14 cellular contexts compared by ENCODE assay signal in genomic region chr1:54046671-54047383, GRCh38. TPM values are rescaled to one million over a fixed set of nuclear protein-coding genes. Genes with fewer than 3 reads are reported as not detected.
DNase-seq lines count a peak whose midpoint lies in the region; ATAC-seq and TF ChIP-seq lines count a peak whose summit lies in the region.
"Had no signal": no experiment of that assay in that cellular context is flagged by ENCODE, and none has a peak within 500 bp of the region (broad histone marks: within the 10 kb centered on the region; RNA-seq: fewer than 3 reads in every experiment).

No MANE protein-coding gene starts in this region.

- POLR2A ChIA-PET in CD8-positive, alpha-beta memory T cell (lab: Charles Lee) = no interaction called here

- no peak overlapping the region for H3K4me3 ChIP-seq in CD8-positive, alpha-beta memory T cell (ENCODE audit: low read length)
- H3K4me3 ChIP-seq in adipocyte (ENCODE audit: low read length) = no peak overlapping the region

- peaks cover 15% of the 10 kb centered on the region for H3K36me3 ChIP-seq in CD8-positive, alpha-beta memory T cell (ENCODE audit: insufficient read depth, low read length)
- H3K36me3 ChIP-seq in adipocyte (ENCODE audit: control insufficient read depth, insufficient read depth, low read length, severe bottlenecking) = peaks cover 23% of the 10 kb centered on the region

- CTCF ChIA-PET in CD8-positive, alpha-beta memory T cell (lab: Charles Lee) = no interaction called here

- no peak for TF ChIP-seq CTCF in mesothelial cell of epicardium (IDR thresholded peaks at IDR 0.05; ENCODE audit: unreplicated experiment)

- H3K4me1 ChIP-seq in CD8-positive, alpha-beta memory T cell (ENCODE audit: insufficient read depth, low read length) = peaks cover 38% of the 10 kb centered on the region
- H3K4me1 ChIP-seq in adipocyte (ENCODE audit: control insufficient read depth, insufficient read depth, low read length) = peaks cover 25% of the 10 kb centered on the region

- H3K9me3 Mint-ChIP-seq in CD8-positive, alpha-beta memory T cell = no peaks in the 10 kb centered on the region
- H3K9me3 Mint-ChIP-seq in mesothelial cell of epicardium = no peaks in the 10 kb centered on the region
- H3K9me3 Mint-ChIP-seq: activated CD4-positive, alpha-beta memory T cell treated with anti-CD3 and anti-CD28 coated beads, Interleukin-2, amount 10 ng/mL, durations not matched to agents 7 days and 5 days had no signal

- H3K27ac Mint-ChIP-seq in CD8-positive, alpha-beta memory T cell = peak overlapping the region in 6 of 8 donors; percentile 3 to 66 (median 28)
- H3K27ac Mint-ChIP-seq in mesothelial cell of epicardium = peak overlapping the region; percentile 49
- H3K27ac Mint-ChIP-seq: activated CD4-positive, alpha-beta memory T cell treated with anti-CD3 and anti-CD28 coated beads, Interleukin-2, amount 10 ng/mL, durations not matched to agents 7 days and 5 days had no signal

- peaks cover 0 to 56% (median 2%) of the 10 kb centered on the region in 3 donors for H3K36me3 Mint-ChIP-seq in CD8-positive, alpha-beta memory T cell
- peaks cover 5% of the 10 kb centered on the region for H3K36me3 Mint-ChIP-seq in mesothelial cell of epicardium

- DNase-seq in CD8-positive, alpha-beta memory T cell = no peak
- peak; percentile 40 for DNase-seq in NCI-H2029 (lab: John Stamatoyannopoulos, UW)
- peak; percentile 66 for DNase-seq in adipocyte (ENCODE audit: low read depth)
- DNase-seq in mesothelial cell of epicardium (ENCODE audit: low spot score in 2 of 2, unreplicated experiment in 2 of 2) = no peak
- DNase-seq in stimulated activated CD4-positive, alpha-beta T cell treated with anti-CD3 and anti-CD28 coated beads, Interleukin-15, amount 100 ng/mL, for 24 hours = no peak
- DNase-seq in Kasumi-1 (lab: John Stamatoyannopoulos, UW) = no peak
- DNase-seq: activated CD4-positive, alpha-beta memory T cell treated with anti-CD3 and anti-CD28 coated beads, Interleukin-2, amount 10 ng/mL, durations not matched to agents 7 days and 5 days; effector CD4-positive, alpha-beta T cell; NCI-H1436; T-helper 2 cell had no signal

- ATAC-seq in GM19455 (IDR thresholded peaks at IDR 0.05; ENCODE audit: unreplicated experiment) (no peak), HG02763 (IDR thresholded peaks at IDR 0.05; ENCODE audit: unreplicated experiment) (no peak)
- ATAC-seq: left lobe of liver had no signal

- no peaks in the 10 kb centered on the region for H3K9me3 ChIP-seq in CD8-positive, alpha-beta memory T cell (ENCODE audit: low read length)
- H3K9me3 ChIP-seq in adipocyte (ENCODE audit: control insufficient read depth, low read length) = no peaks in the 10 kb centered on the region

- H3K27me3 Mint-ChIP-seq in CD8-positive, alpha-beta memory T cell = no peaks in the 10 kb centered on the region
- no peaks in the 10 kb centered on the region for H3K27me3 Mint-ChIP-seq in mesothelial cell of epicardium (ENCODE audit: low read depth)
- H3K27me3 Mint-ChIP-seq: activated CD4-positive, alpha-beta memory T cell treated with anti-CD3 and anti-CD28 coated beads, Interleukin-2, amount 10 ng/mL, durations not matched to agents 7 days and 5 days had no signal

- H3K27me3 ChIP-seq in CD8-positive, alpha-beta memory T cell (ENCODE audit: insufficient read depth, low read length, poor library complexity, severe bottlenecking) = no peaks in the 10 kb centered on the region
- H3K27me3 ChIP-seq in adipocyte (replicated peaks; ENCODE audit: control insufficient read depth, insufficient read depth, low read length) = no peaks in the 10 kb centered on the region

- peak overlapping the region in 2 of 7 donors; percentile 14 to 39 for H3K4me3 Mint-ChIP-seq in CD8-positive, alpha-beta memory T cell
- H3K4me3 Mint-ChIP-seq in mesothelial cell of epicardium = no peak overlapping the region
- H3K4me3 Mint-ChIP-seq: activated CD4-positive, alpha-beta memory T cell treated with anti-CD3 and anti-CD28 coated beads, Interleukin-2, amount 10 ng/mL, durations not matched to agents 7 days and 5 days had no signal

- peaks cover 45 to 63% (median 53%) of the 10 kb centered on the region in 3 donors for H3K4me1 Mint-ChIP-seq in CD8-positive, alpha-beta memory T cell
- H3K4me1 Mint-ChIP-seq in mesothelial cell of epicardium = peaks cover 7% of the 10 kb centered on the region

- no peak overlapping the region for H3K27ac ChIP-seq in CD8-positive, alpha-beta memory T cell (ENCODE audit: low read depth, low read length)

- no peak overlapping the region for H3K9ac ChIP-seq in adipocyte (ENCODE audit: low read length)

RNA-seq across cellular contexts. Expression of gene TMEM59, which starts 6.2 kb away (rescaled TPM):
- 100 to 1,000 TPM; 140 to 149 TPM for total RNA-seq in CD8-positive, alpha-beta memory T cell
- 580 TPM for polyA plus RNA-seq in CD8-positive, alpha-beta memory T cell
- total RNA-seq in mesothelial cell of epicardium = 211 to 225 TPM (median 223 TPM) in 3 replicates

RNA-seq across cellular contexts. Expression of gene TCEANC2, which starts 6.6 kb away (rescaled TPM):
- total RNA-seq in CD8-positive, alpha-beta memory T cell = 10 to 100 TPM; 10.9 to 11.4 TPM
- 6.1 TPM for polyA plus RNA-seq in CD8-positive, alpha-beta memory T cell
- total RNA-seq in mesothelial cell of epicardium = 6.8 to 9.2 TPM (median 7.8 TPM) in 3 replicates

RNA-seq across cellular contexts. Expression of gene LDLRAD1, which starts 28.8 kb away (rescaled TPM):
- not detected for total RNA-seq in CD8-positive, alpha-beta memory T cell
- not detected for polyA plus RNA-seq in CD8-positive, alpha-beta memory T cell
- total RNA-seq in mesothelial cell of epicardium = not detected in 3 replicates
- total RNA-seq: activated CD4-positive, alpha-beta memory T cell treated with anti-CD3 and anti-CD28 coated beads, Interleukin-2, amount 10 ng/mL, durations not matched to agents 7 days and 5 days; omental fat pad had no signal

Comparison
In these comparisons a context has a peak if more than half of its experiments do, and no peak if none do; other contexts are left out.
1. DNase-seq: peak in NCI-H2029 (single experiment) and adipocyte (single experiment); none in CD8-positive, alpha-beta memory T cell (0 of 5), mesothelial cell of epicardium (0 of 2), stimulated activated CD4-positive, alpha-beta T cell treated with anti-CD3 and anti-CD28 coated beads, Interleukin-15, amount 100 ng/mL, for 24 hours (single experiment) and Kasumi-1 (0 of 2).